22 cellular contexts compared by ENCODE assay signal in genomic region chr3:141844108-141844507, GRCh38. TPM values are rescaled to one million over a fixed set of nuclear protein-coding genes. Genes with fewer than 3 reads are reported as not detected.
DNase-seq lines count a peak whose midpoint lies in the region; ATAC-seq, FAIRE-seq and TF ChIP-seq lines count a peak whose summit lies in the region.
"Had no signal": no experiment of that assay in that cellular context is flagged by ENCODE, and none has a peak within 500 bp of the region (broad histone marks: within the 10 kb centered on the region; RNA-seq: fewer than 3 reads in every experiment).

No MANE protein-coding gene starts in this region.

- WGBS in K562 (ENCODE audit: insufficient coverage, low coverage, missing lambda C conversion rate): 7% methylated on average over 1 of the region's 1 CpG

- no peaks in the 10 kb centered on the region for H3K27me3 ChIP-seq in K562 (ENCODE audit: control insufficient read depth in 2 of 2, insufficient read depth in 2 of 2, low read length in 2 of 2)
- H3K27me3 ChIP-seq: BLaER1 treated with 17β-estradiol and CSF1 and Interleukin-3, amounts not matched to agents 10 nM and 100 nM had no signal

- TF ChIP-seq POLR2A in K562 (conservative IDR thresholded peaks at IDR 0.05): no peak

- POLR2A ChIA-PET in K562 (lab: Yijun Ruan, JAX): interaction anchor here (0.6 to 1.4 kb wide), 4 partner anchors 12 to 64 kb away, joined by 3 to 4 read pairs (median 4); partner anchors contain the start of gene ATP1B3

- no peak; the same call in 1 of the 2 replicates for TF ChIP-seq EP300 in K562 (IDR thresholded peaks at IDR 0.05; ENCODE audit: low read length)

- H3K4me3 ChIP-seq in K562: no peak overlapping the region
- H3K4me3 ChIP-seq: A549; BLaER1 treated with 17β-estradiol and CSF1 and Interleukin-3, amounts not matched to agents 10 nM and 100 nM had no signal

- no peaks in the 10 kb centered on the region for H3K36me3 Mint-ChIP-seq in nephron progenitor cell (ENCODE audit: low read depth)
- H3K36me3 Mint-ChIP-seq: CD8-positive, alpha-beta T cell had no signal

- ATAC-seq in K562: peak; percentile 24
- ATAC-seq: A549; CD8-positive, alpha-beta T cell had no signal

- CTCF ChIA-PET in K562 (lab: Yijun Ruan, JAX; ENCODE audit: low intra/inter-chr PET ratio): no interaction called here

- no TSS peak for BruUV-seq in K562 (replicated peaks; lab: Mats Ljungman, UMichigan)

- intact Hi-C loops in K562 (cut with micrococcal nuclease): no loop called here

- peak overlapping the region; percentile 41; the same call in 2 of the 3 replicates for H3K27ac ChIP-seq in K562 (ENCODE audit: extremely low read depth, low read depth, low read length)
- H3K27ac ChIP-seq: 22Rv1; A549; BLaER1 treated with 17β-estradiol and CSF1 and Interleukin-3, amounts not matched to agents 10 nM and 100 nM; C4-2B had no signal

- H3K9me3 ChIP-seq in K562 (replicated peaks; ENCODE audit: control insufficient read depth, insufficient read depth, low read depth, low read length): no peaks in the 10 kb centered on the region
- H3K9me3 ChIP-seq: A549; BLaER1 treated with 17β-estradiol and CSF1 and Interleukin-3, amounts not matched to agents 10 nM and 100 nM; Caco-2 had no signal

- peaks cover 11 to 18% of the 10 kb centered on the region in 2 experiments; a peak in 4 of 5 replicates for H3K4me1 ChIP-seq in K562 (replicated peaks in 1 of 2; ENCODE audit: control insufficient read depth in 2 of 2, insufficient read depth in 2 of 2, low read length in 2 of 2)
- H3K4me1 ChIP-seq: A549, Caco-2 had no signal

- H3K4me3 Mint-ChIP-seq in nephron progenitor cell: no peak overlapping the region
- H3K4me3 Mint-ChIP-seq: CD4-positive, alpha-beta T cell; CD8-positive, alpha-beta T cell had no signal

- DNase-seq in NCI-H82 (lab: John Stamatoyannopoulos, UW) (peak; percentile 31), NCI-H82 treated with DMSO at 0.1 percent for 48 hours (lab: John Stamatoyannopoulos, UW; ENCODE audit: unreplicated experiment) (no peak), K562 (ENCODE audit: extremely low read depth in 1 of 4, low spot score in 3 of 4) (peak in 3 of 4 experiments; percentile 21 to 50 (median 22)), nephron progenitor cell (no peak), pons (ENCODE audit: low spot score) (no peak), cortex of kidney (lab: John Stamatoyannopoulos, UW) (no peak)
- DNase-seq in stimulated activated CD4-positive, alpha-beta T cell treated with anti-CD3 and anti-CD28 coated beads, Interleukin-4, amount 100 ng/mL, for 24 hours: no peak
- DNase-seq: AML-193; Caco-2; Calu3; CD4-positive, alpha-beta T cell; CD8-positive, alpha-beta T cell; DMS79 treated with DMSO at 0.1 percent for 48 hours; GF-D8 had no signal

- TF ChIP-seq CTCF in K562 (IDR thresholded peaks at IDR 0.05 in 2 of 3, conservative IDR thresholded peaks at IDR 0.05 in 1 of 3; ENCODE audit: insufficient read depth in 2 of 3, low read depth in 1 of 3, low read length in 3 of 3): no peak
- no peak for TF ChIP-seq CTCF in nephron progenitor cell (IDR thresholded peaks at IDR 0.05)

- no peak for TF ChIP-seq RAD21 in K562 (CRISPR knock-in tag; conservative IDR thresholded peaks at IDR 0.05 in 1 of 2, IDR thresholded peaks at IDR 0.05 in 1 of 2)

- peak overlapping the region in 1 of 2 experiments; percentile 12; a peak in 1 of 4 replicates for H3K9ac ChIP-seq in K562 (ENCODE audit: insufficient read depth in 1 of 2, low read depth in 2 of 2, low read length in 2 of 2)
- H3K9ac ChIP-seq: BLaER1 treated with 17β-estradiol and CSF1 and Interleukin-3, amounts not matched to agents 10 nM and 100 nM had no signal

- peak overlapping the region; percentile 78 for H2AFZ ChIP-seq in K562 (ENCODE audit: low read depth, low read length)

- no peaks in the 10 kb centered on the region for H3K79me2 ChIP-seq in K562 (ENCODE audit: control insufficient read depth, insufficient read depth, low read length)

- H3K36me3 ChIP-seq in K562 (ENCODE audit: control insufficient read depth, insufficient read depth, low read length): no peaks in the 10 kb centered on the region
- H3K36me3 ChIP-seq: BLaER1 treated with 17β-estradiol and CSF1 and Interleukin-3, amounts not matched to agents 10 nM and 100 nM had no signal

- peak overlapping the region; percentile 45 for H3K27ac Mint-ChIP-seq in nephron progenitor cell
- H3K27ac Mint-ChIP-seq: CD4-positive, alpha-beta T cell; CD8-positive, alpha-beta T cell had no signal

- no peaks in the 10 kb centered on the region for H3K9me1 ChIP-seq in K562 (ENCODE audit: control insufficient read depth, insufficient read depth, low read length)

- peak overlapping the region; percentile 33; the same call in 1 of the 2 replicates for H3K4me2 ChIP-seq in K562 (ENCODE audit: insufficient read depth, low read length)
- H3K4me2 ChIP-seq: A549; BLaER1 treated with 17β-estradiol and CSF1 and Interleukin-3, amounts not matched to agents 10 nM and 100 nM had no signal

- no peaks in the 10 kb centered on the region for H4K20me1 ChIP-seq in K562 (replicated peaks; ENCODE audit: control insufficient read depth, insufficient read depth, low read length)
- H4K20me1 ChIP-seq: BLaER1 treated with 17β-estradiol and CSF1 and Interleukin-3, amounts not matched to agents 10 nM and 100 nM had no signal

- peaks cover 5% of the 10 kb centered on the region for H3K27me3 Mint-ChIP-seq in nephron progenitor cell (ENCODE audit: low read depth, poor library complexity)
- H3K27me3 Mint-ChIP-seq: CD4-positive, alpha-beta T cell had no signal

- H3K4me1 Mint-ChIP-seq in nephron progenitor cell: no peaks in the 10 kb centered on the region

- in situ Hi-C loops in K562 (cut with MboI): no loop called here

- no peak for FAIRE-seq in K562 (lab: Jason Lieb, UNC)
- FAIRE-seq: A549, D721Med, G401.6, GM12891, GM19239 had no signal

- H3K9me3 Mint-ChIP-seq in nephron progenitor cell: no peaks in the 10 kb centered on the region
- H3K9me3 Mint-ChIP-seq: CD4-positive, alpha-beta T cell; CD8-positive, alpha-beta T cell had no signal

RNA-seq across cellular contexts. Expression of gene ATP1B3, which starts 32.3 kb away (rescaled TPM):
- total RNA-seq in K562 (2011; cell fraction: chromatin; rRNA removed; ENCODE audit: low replicate concordance): 155 and 386 TPM in 2 replicates
- 130 and 132 TPM in 2 replicates for total RNA-seq in K562 (2011; cell fraction: nucleolus; rRNA removed)
- total RNA-seq in K562 (2011; cell fraction: nucleoplasm; rRNA removed): 338 and 395 TPM in 2 replicates
- 48.3 and 68.9 TPM in 2 replicates for total RNA-seq in K562 (2014; rRNA removed)
- 181 and 192 TPM in 2 replicates for total RNA-seq in K562 (2014; rRNA removed; fragmentation: Illumina TruSeq; extraction: Trizol)
- total RNA-seq in K562 (2015; rRNA removed; fragmentation: Illumina TruSeq; extraction: Trizol): 109 and 113 TPM in 2 replicates
- 201 and 202 TPM in 2 replicates for total RNA-seq in K562 (2021)
- 166 and 168 TPM in 2 replicates for polyA plus RNA-seq in K562 (2011; rRNA removed)
- 60.8 and 184 TPM in 2 replicates for polyA plus RNA-seq in K562 (2011; cell fraction: cytosol; rRNA removed)
- 54.2 and 111 TPM in 2 replicates for polyA plus RNA-seq in K562 (2011; cell fraction: nucleus; rRNA removed)
- 169 and 188 TPM in 2 replicates for polyA plus RNA-seq in K562 (2012)
- 153 and 179 TPM in 2 replicates for polyA plus RNA-seq in K562 (2014; fragmentation: Illumina TruSeq; extraction: Trizol)
- 10 to 100 TPM; 81.6 to 95.3 TPM for polyA plus RNA-seq in K562 (2014; fragmentation: Nextera tagmentation; extraction: Ambion mirVana)
- 107 and 123 TPM in 2 replicates for polyA plus RNA-seq in K562 (2014; rRNA removed)
- 226 and 248 TPM in 2 replicates for polyA minus RNA-seq in K562 (2011; rRNA and poly(A)+ RNA removed)
- polyA minus RNA-seq in K562 (2011; cell fraction: cytosol; rRNA and poly(A)+ RNA removed): 62.8 and 80.9 TPM in 2 replicates
- polyA minus RNA-seq in K562 (2011; cell fraction: nucleus; rRNA and poly(A)+ RNA removed): 22.8 and 33.3 TPM in 2 replicates

Comparison
In these comparisons a context has a peak if more than half of its experiments do, and no peak if none do; other contexts are left out.
1. DNase-seq: peak in NCI-H82 (single experiment) and K562 (3 of 4); none in NCI-H82 treated with DMSO at 0.1 percent for 48 hours (single experiment), nephron progenitor cell (single experiment), pons (single experiment), stimulated activated CD4-positive, alpha-beta T cell treated with anti-CD3 and anti-CD28 coated beads, Interleukin-4, amount 100 ng/mL, for 24 hours (single experiment) and cortex of kidney (single experiment).